8 cellular contexts compared by ENCODE assay signal in the genomic region with DNA sequence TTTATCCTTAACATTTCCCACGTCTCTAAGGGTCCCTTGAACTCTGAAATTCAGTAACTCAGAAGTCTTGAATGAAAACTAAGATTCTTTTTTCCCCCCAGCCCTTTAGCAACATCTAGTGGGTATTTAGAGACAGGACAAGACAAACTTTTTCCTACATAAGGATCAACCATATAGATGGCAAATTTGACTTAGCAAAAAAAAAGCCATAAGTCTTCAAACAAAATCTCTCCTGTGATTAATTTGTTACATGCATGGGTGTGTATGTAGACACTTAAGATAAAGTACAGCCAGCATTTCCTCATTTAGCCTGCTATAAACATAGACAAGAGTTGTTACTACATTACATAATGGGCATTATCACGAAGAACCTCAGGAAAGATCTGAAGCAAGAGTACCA. TPM values are rescaled to one million over a fixed set of nuclear protein-coding genes. Genes with fewer than 3 reads are reported as not detected.
DNase-seq lines count a peak whose midpoint lies in the region; ATAC-seq, FAIRE-seq and TF ChIP-seq lines count a peak whose summit lies in the region.

No MANE protein-coding gene starts in this region.

- DNase-seq in NCI-H2227 (lab: John Stamatoyannopoulos, UW; ENCODE audit: unreplicated experiment) (peak; percentile 3), NCI-H2227 treated with DMSO at 0.1 percent for 48 hours (lab: John Stamatoyannopoulos, UW) (no peak), NCI-H69 (lab: John Stamatoyannopoulos, UW) (peak; percentile 25), pancreas (no peak), occipital lobe (lab: John Stamatoyannopoulos, UW) (no peak), midbrain (lab: John Stamatoyannopoulos, UW) (no peak)
- no peak for DNase-seq in effector memory CD8-positive, alpha-beta T cell
- no peak for DNase-seq in activated naive CD4-positive, alpha-beta T cell treated with anti-CD3 and anti-CD28 coated beads, Interleukin-2, amount 10 ng/mL, durations not matched to agents 7 days and 5 days

- no peaks in the 10 kb centered on the region for H3K36me3 ChIP-seq in pancreas

- whole genome bisulfite sequencing in pancreas, 2 donors: 19 to 21% methylated on average over 2 of the region's 2 CpGs

- no peaks in the 10 kb centered on the region for H3K27me3 ChIP-seq in pancreas

- H3K4me3 ChIP-seq in pancreas: no peak overlapping the region

- H3K4me3 Mint-ChIP-seq in effector memory CD8-positive, alpha-beta T cell: no peak overlapping the region
- no peak overlapping the region for H3K4me3 Mint-ChIP-seq in activated naive CD4-positive, alpha-beta T cell treated with anti-CD3 and anti-CD28 coated beads, Interleukin-2, amount 10 ng/mL, durations not matched to agents 7 days and 5 days

- H3K9me3 ChIP-seq in pancreas: no peaks in the 10 kb centered on the region

- no peaks in the 10 kb centered on the region for H3K4me1 ChIP-seq in pancreas

- no peaks in the 10 kb centered on the region for H3K9me3 Mint-ChIP-seq in effector memory CD8-positive, alpha-beta T cell
- peaks cover 2% of the 10 kb centered on the region for H3K9me3 Mint-ChIP-seq in activated naive CD4-positive, alpha-beta T cell treated with anti-CD3 and anti-CD28 coated beads, Interleukin-2, amount 10 ng/mL, durations not matched to agents 7 days and 5 days

- TF ChIP-seq CTCF in pancreas (IDR thresholded peaks at IDR 0.05): peak in 2 of 4 donors; percentile 28 to 47

- intact Hi-C loops in pancreas (cut with DNase I): loop anchor here in 1 of 3 donors (10.0 kb wide), 1 partner anchor 341 kb away; no protein-coding TSS in a partner anchor

- no peaks in the 10 kb centered on the region for H3K36me3 Mint-ChIP-seq in effector memory CD8-positive, alpha-beta T cell (ENCODE audit: insufficient read depth)
- no peaks in the 10 kb centered on the region for H3K36me3 Mint-ChIP-seq in activated naive CD4-positive, alpha-beta T cell treated with anti-CD3 and anti-CD28 coated beads, Interleukin-2, amount 10 ng/mL, durations not matched to agents 7 days and 5 days

- H3K27ac ChIP-seq in pancreas: no peak overlapping the region

- CTCF ChIA-PET in activated naive CD4-positive, alpha-beta T cell treated with anti-CD3 and anti-CD28 coated beads, Interleukin-2, amount 10 ng/mL, durations not matched to agents 7 days and 5 days (lab: Charles Lee): interaction anchor here (1.8 kb wide), 1 partner anchor 61 kb away, joined by 3 read pairs; no protein-coding TSS in a partner anchor

- peaks cover 9 to 21% of the 10 kb centered on the region in 2 donors for H3K27me3 Mint-ChIP-seq in effector memory CD8-positive, alpha-beta T cell
- no peaks in the 10 kb centered on the region for H3K27me3 Mint-ChIP-seq in activated naive CD4-positive, alpha-beta T cell treated with anti-CD3 and anti-CD28 coated beads, Interleukin-2, amount 10 ng/mL, durations not matched to agents 7 days and 5 days

- peak; percentile 58 for ATAC-seq in effector memory CD8-positive, alpha-beta T cell (replicated peaks)
- ATAC-seq in pancreas: peak in 3 of 4 donors; percentile 56 to 70 (median 67)

- H3K27ac Mint-ChIP-seq in effector memory CD8-positive, alpha-beta T cell: no peak overlapping the region
- no peak overlapping the region for H3K27ac Mint-ChIP-seq in activated naive CD4-positive, alpha-beta T cell treated with anti-CD3 and anti-CD28 coated beads, Interleukin-2, amount 10 ng/mL, durations not matched to agents 7 days and 5 days

- FAIRE-seq in pancreas (lab: Jason Lieb, UNC): peak; percentile 13

- H3K4me1 Mint-ChIP-seq in effector memory CD8-positive, alpha-beta T cell (ENCODE audit: low read depth in 2 of 2): peaks cover 0 to 3% of the 10 kb centered on the region in 2 donors
- no peaks in the 10 kb centered on the region for H3K4me1 Mint-ChIP-seq in activated naive CD4-positive, alpha-beta T cell treated with anti-CD3 and anti-CD28 coated beads, Interleukin-2, amount 10 ng/mL, durations not matched to agents 7 days and 5 days

RNA-seq across cellular contexts. Expression of gene ANKRD31, which starts 29.1 kb away (rescaled TPM):
- under 1 TPM; 0.16 to 0.28 (median 0.21) TPM for total RNA-seq in pancreas
- under 1 TPM; 0.08 to 0.12 TPM for polyA plus RNA-seq in pancreas
- 0.94 TPM for total RNA-seq in occipital lobe

Comparison
In these comparisons a context has a peak if more than half of its experiments do, and no peak if none do; other contexts are left out.
1. DNase-seq: peak in NCI-H2227 (single experiment) and NCI-H69 (single experiment); none in NCI-H2227 treated with DMSO at 0.1 percent for 48 hours (single experiment), effector memory CD8-positive, alpha-beta T cell (0 of 3), pancreas (0 of 6), occipital lobe (single experiment), midbrain (single experiment) and activated naive CD4-positive, alpha-beta T cell treated with anti-CD3 and anti-CD28 coated beads, Interleukin-2, amount 10 ng/mL, durations not matched to agents 7 days and 5 days (single experiment).